In the genomic region with DNA sequence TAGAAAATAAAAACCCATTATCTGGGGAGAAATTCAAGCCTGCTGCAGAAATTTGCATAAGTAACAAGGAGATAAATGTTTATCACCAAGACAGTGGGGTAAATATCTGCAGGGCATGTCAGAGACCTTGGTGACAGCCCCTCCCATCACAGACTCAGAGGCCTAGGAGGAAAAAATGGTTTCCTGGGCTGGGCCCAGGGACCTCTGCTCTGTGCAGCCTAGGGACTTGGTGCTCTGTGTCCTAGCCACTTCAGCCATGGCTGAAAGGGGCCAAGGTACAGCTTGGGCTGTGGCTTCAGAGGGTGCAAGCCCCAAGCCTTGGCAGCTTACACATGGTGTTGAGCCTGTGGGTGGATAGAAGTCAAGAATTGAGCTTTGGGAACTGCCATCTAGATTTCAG, we compare ENCODE assay signal across 19 cellular contexts. TPM values are rescaled to one million over a fixed set of nuclear protein-coding genes. Genes with fewer than 3 reads are reported as not detected.
"Had no signal": no experiment of that assay in that cellular context is flagged by ENCODE, and none has a peak within 500 bp of the region (broad histone marks: within the 10 kb centered on the region; RNA-seq: fewer than 3 reads in every experiment).

No MANE protein-coding gene starts in this region.

RNA-seq across cellular contexts. Expression of gene SLC25A48, which starts 3.9 kb away (rescaled TPM):
- total RNA-seq: naive thymus-derived CD4-positive, alpha-beta T cell; natural killer cell; osteoblast; pulmonary artery endothelial cell; right atrium auricular region; upper lobe of right lung had no signal

RNA-seq across cellular contexts. Expression of gene IL9, which starts 57.2 kb away (rescaled TPM):
- total RNA-seq: natural killer cell, occipital lobe, osteoblast, pancreas, posterior vena cava, prostate gland, pulmonary artery endothelial cell, right atrium auricular region, sciatic nerve, stomach, subcutaneous adipose tissue, temporal lobe, thoracic aorta, thyroid gland, tibial nerve, upper lobe of right lung, urinary bladder, uterus had no signal
